15 cellular contexts compared by ENCODE assay signal in the genomic region with DNA sequence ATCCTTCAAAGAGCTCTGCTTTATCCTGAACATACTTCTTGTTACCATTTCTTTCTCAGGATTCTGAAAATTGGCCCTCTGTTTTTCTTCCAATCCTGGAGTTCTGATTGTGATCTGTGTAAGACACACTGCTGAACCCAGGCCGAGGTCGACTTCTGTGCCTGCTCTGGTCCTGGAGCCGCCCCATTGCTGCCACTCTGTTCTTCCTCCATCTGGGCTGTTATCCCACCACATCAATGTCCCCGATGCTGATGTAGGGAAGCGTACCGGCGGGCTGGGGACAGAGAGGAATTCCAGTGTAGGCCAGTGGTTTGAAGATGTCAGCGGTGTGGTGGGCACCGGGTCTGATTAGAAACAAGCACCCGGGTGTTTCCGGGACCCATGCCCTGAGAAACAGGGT.
DNase-seq lines count a peak whose midpoint lies in the region; ATAC-seq and TF ChIP-seq lines count a peak whose summit lies in the region.
"Had no signal": no experiment of that assay in that cellular context is flagged by ENCODE, and none has a peak within 500 bp of the region (broad histone marks: within the 10 kb centered on the region; RNA-seq: fewer than 3 reads in every experiment).

No MANE protein-coding gene starts in this region.

- peaks cover 0 to 8% (median 0%) of the 10 kb centered on the region in 6 donors for H3K36me3 ChIP-seq in spleen
- H3K36me3 ChIP-seq: Peyer's patch had no signal

- no peak overlapping the region for H3K4me3 ChIP-seq in spleen
- H3K4me3 ChIP-seq: lung, Peyer's patch, tibial nerve had no signal

- H3K27ac Mint-ChIP-seq in immature natural killer cell: peak overlapping the region in 1 of 6 donors; percentile 36
- H3K27ac Mint-ChIP-seq: HFFc6 had no signal

- 67 to 84% (median 76%) methylated on average over 11 of the region's 11 CpGs for WGBS in spleen, 5 donors

- H3K27me3 ChIP-seq in spleen (replicated peaks in 1 of 7): peaks cover 0 to 94% (median 0%) of the 10 kb centered on the region in 7 donors
- H3K27me3 ChIP-seq: Peyer's patch, tibial nerve had no signal

- peaks cover 0 to 3% (median 0%) of the 10 kb centered on the region in 6 donors for H3K9me3 Mint-ChIP-seq in immature natural killer cell
- H3K9me3 Mint-ChIP-seq: HFFc6 had no signal

- H3K27me3 Mint-ChIP-seq in immature natural killer cell (ENCODE audit: low read depth in 3 of 3): peaks cover 45 to 57% (median 52%) of the 10 kb centered on the region in 3 donors

- TF ChIP-seq POLR2A in GM18505 (IDR thresholded peaks at IDR 0.05; ENCODE audit: borderline replicate concordance, extremely low read depth, insufficient read depth, insufficient read length) (no peak), spleen (IDR thresholded peaks at IDR 0.05) (no peak)

- H3K27ac ChIP-seq in spleen: no peak overlapping the region
- H3K27ac ChIP-seq: Peyer's patch, tibial nerve had no signal

- H3K4me1 Mint-ChIP-seq in immature natural killer cell: peaks cover 44 to 54% of the 10 kb centered on the region in 2 donors

- no peaks in the 10 kb centered on the region for H3K36me3 Mint-ChIP-seq in immature natural killer cell

- TF ChIP-seq CTCF in spleen (IDR thresholded peaks at IDR 0.05 in 8 of 11, conservative IDR thresholded peaks at IDR 0.05 in 3 of 11): no peak

- ATAC-seq in GM18505 (IDR thresholded peaks at IDR 0.05; ENCODE audit: unreplicated experiment): peak; percentile 21
- ATAC-seq in GM19438 (IDR thresholded peaks at IDR 0.05; ENCODE audit: low read depth, unreplicated experiment): peak; percentile 9
- peak; percentile 2 for ATAC-seq in HG03066 (IDR thresholded peaks at IDR 0.05; ENCODE audit: low read depth, unreplicated experiment)

- no peaks in the 10 kb centered on the region for H3K9me3 ChIP-seq in spleen
- H3K9me3 ChIP-seq: Peyer's patch, tibial nerve had no signal

- H3K4me3 Mint-ChIP-seq in immature natural killer cell: peak overlapping the region; percentile 56 to 80 (median 65)
- H3K4me3 Mint-ChIP-seq: HFFc6 had no signal

- DNase-seq in immature natural killer cell (no peak), dedifferentiated amniotic fluid mesenchymal stem cell (ENCODE audit: extremely low spot score) (no peak), cortex of kidney (lab: John Stamatoyannopoulos, UW) (no peak), spleen (no peak)
- DNase-seq: HFFc6; NCI-H1048; NCI-H446; occipital lobe; Peyer's patch; stimulated activated CD4-positive, alpha-beta T cell treated with anti-CD3 and anti-CD28 coated beads, Interleukin-12 subunit alpha, Interleukin-12 subunit beta, amount 100 ng/mL, for 4 hours had no signal

- H3K4me1 ChIP-seq in spleen: peaks cover 10 to 41% (median 19%) of the 10 kb centered on the region in 6 donors
- H3K4me1 ChIP-seq: Peyer's patch had no signal

- intact Hi-C loops in spleen (cut with DNase I; ENCODE audit: low total_unique reads): no loop called here
